Comparison of ENCODE assay signal across 18 cellular contexts in the genomic region with DNA sequence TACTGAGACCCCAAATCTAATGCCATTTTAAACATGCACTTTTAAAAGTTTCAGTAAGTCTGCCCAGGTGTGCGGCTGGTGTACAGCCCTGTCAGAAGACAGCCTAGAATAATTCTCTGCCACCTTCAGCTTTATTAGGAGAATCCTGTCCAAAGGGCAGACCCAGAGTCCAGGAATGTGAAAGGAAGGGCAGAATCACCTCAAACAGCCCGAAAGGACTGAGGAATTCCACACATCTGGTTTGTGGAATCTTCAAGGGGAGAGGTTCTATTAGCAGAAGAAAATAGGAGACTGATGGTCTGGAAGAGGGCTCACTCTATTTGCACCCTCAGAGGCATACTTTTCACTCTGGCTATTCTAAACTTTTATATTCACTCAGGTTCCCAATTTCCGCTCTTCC. TPM values are rescaled to one million over a fixed set of nuclear protein-coding genes. Genes with fewer than 3 reads are reported as not detected.
DNase-seq lines count a peak whose midpoint lies in the region; TF ChIP-seq lines count a peak whose summit lies in the region.
"Had no signal": no experiment of that assay in that cellular context is flagged by ENCODE, and none has a peak within 500 bp of the region (broad histone marks: within the 10 kb centered on the region; RNA-seq: fewer than 3 reads in every experiment).

No MANE protein-coding gene starts in this region.

- H3K27me3 ChIP-seq in GM23248 (replicated peaks; ENCODE audit: insufficient read depth) (no peaks in the 10 kb centered on the region), trophoblast cell (ENCODE audit: insufficient read depth, low read length) (no peaks in the 10 kb centered on the region), breast epithelium (no peaks in the 10 kb centered on the region)
- H3K27me3 ChIP-seq: BLaER1 had no signal

- no peak overlapping the region for H2BK5ac ChIP-seq in trophoblast cell (ENCODE audit: low read depth, low read length, poor library complexity)

- H3K27ac ChIP-seq in GM23248 (peak overlapping the region; percentile 77; the same call in 1 of the 2 replicates), trophoblast cell (ENCODE audit: low read depth, low read length) (no peak overlapping the region), breast epithelium (no peak overlapping the region)
- H3K27ac ChIP-seq: A549, BLaER1 had no signal

- H4K20me1 ChIP-seq in GM23248 (ENCODE audit: insufficient read depth), result no peaks in the 10 kb centered on the region
- H4K20me1 ChIP-seq: BLaER1 had no signal

- H4K12ac ChIP-seq in trophoblast cell (ENCODE audit: low read depth, low read length), result no peak overlapping the region

- WGBS in GM23248 (ENCODE audit: low coverage in 1 of 2, low lambda C conversion rate in 2 of 2, missing lambda C conversion rate in 2 of 2), 2 experiments, result 70 to 73% methylated on average over 3 of the region's 3 CpGs
- no CpG with 5 or more reads among the region's 3 CpGs for WGBS in trophoblast cell (ENCODE audit: extremely low coverage, insufficient coverage, insufficient read length)

- H3K4me1 ChIP-seq in GM23248 (ENCODE audit: insufficient read depth), result peaks cover 43% of the 10 kb centered on the region
- H3K4me1 ChIP-seq in trophoblast cell (ENCODE audit: control insufficient read depth in 1 of 2, insufficient read depth in 2 of 2, low read length in 2 of 2), result peaks cover 8 to 9% of the 10 kb centered on the region in 2 experiments
- H3K4me1 ChIP-seq in breast epithelium, result no peaks in the 10 kb centered on the region

- no peak overlapping the region for H4K91ac ChIP-seq in trophoblast cell (ENCODE audit: low read depth, low read length)

- H3K9ac ChIP-seq in GM23248, result no peak overlapping the region
- H3K9ac ChIP-seq in trophoblast cell (ENCODE audit: low read length), result no peak overlapping the region
- H3K9ac ChIP-seq: BLaER1 had no signal

- H2AFZ ChIP-seq in GM23248 (no peak overlapping the region), trophoblast cell (ENCODE audit: insufficient read depth, low read length, poor library complexity) (no peak overlapping the region)

- H2BK120ac ChIP-seq in trophoblast cell (ENCODE audit: insufficient read depth, low read length, poor library complexity), result no peak overlapping the region

- no peak overlapping the region for H3K18ac ChIP-seq in trophoblast cell (ENCODE audit: low read length)

- H3K4me2 ChIP-seq in GM23248 (ENCODE audit: unreplicated experiment) (peak overlapping the region; percentile 92), trophoblast cell (ENCODE audit: low read length) (no peak overlapping the region)
- H3K4me2 ChIP-seq: A549, BLaER1 had no signal

- H3K9me3 ChIP-seq in GM23248 (ENCODE audit: low read depth) (no peaks in the 10 kb centered on the region), trophoblast cell (ENCODE audit: insufficient read depth, low read depth, low read length) (no peaks in the 10 kb centered on the region), breast epithelium (no peaks in the 10 kb centered on the region)
- H3K9me3 ChIP-seq: A549, BLaER1 had no signal

- in situ Hi-C loops in GM23248 (cut with MboI), result no loop called here

- H3K4me3 ChIP-seq in GM23248 (no peak overlapping the region), trophoblast cell (ENCODE audit: low read depth, low read length) (no peak overlapping the region), breast epithelium (no peak overlapping the region)
- H3K4me3 ChIP-seq: A549, BLaER1, K562 had no signal

- H3K23ac ChIP-seq in trophoblast cell (ENCODE audit: low read length), result no peak overlapping the region

- no peak for TF ChIP-seq POLR2A in breast epithelium (IDR thresholded peaks at IDR 0.05)

- no peak overlapping the region for H2AK5ac ChIP-seq in trophoblast cell (ENCODE audit: low read length)

- no peaks in the 10 kb centered on the region for H3K79me2 ChIP-seq in GM23248 (ENCODE audit: insufficient read depth)
- no peaks in the 10 kb centered on the region for H3K79me2 ChIP-seq in trophoblast cell (ENCODE audit: control insufficient read depth, insufficient read depth, low read length, poor library complexity)

- no peaks in the 10 kb centered on the region for H3K79me1 ChIP-seq in trophoblast cell (ENCODE audit: low read length)

- peaks cover 39% of the 10 kb centered on the region for H3F3A ChIP-seq in GM23248 (ENCODE audit: insufficient read depth)

- H3K4ac ChIP-seq in trophoblast cell (ENCODE audit: low read depth, low read length), result no peak overlapping the region

- TF ChIP-seq CTCF in breast epithelium (IDR thresholded peaks at IDR 0.05), result no peak

- H3K9me2 ChIP-seq in GM23248 (ENCODE audit: insufficient read depth), result no peaks in the 10 kb centered on the region

- H4K8ac ChIP-seq in trophoblast cell (ENCODE audit: low read depth, low read length), result no peak overlapping the region

- DNase-seq in EH (ENCODE audit: low read depth) (peak; percentile 27), GM23248 (no peak), islet precursor cell (peak; percentile 75), trophoblast cell (peak; percentile 19 to 55), DMS153 treated with DMSO at 0.1 percent for 48 hours (lab: John Stamatoyannopoulos, UW; ENCODE audit: unreplicated experiment) (no peak), breast epithelium (ENCODE audit: low spot score in 2 of 2) (no peak), iPS-NIHi7 (ENCODE audit: extremely low spot score) (no peak)
- DNase-seq in stimulated activated CD4-positive, alpha-beta T cell treated with anti-CD3 and anti-CD28 coated beads, Interleukin-15, amount 100 ng/mL, for 24 hours, result no peak
- DNase-seq: AML-193; Calu3; CD4-positive, CD25-positive, alpha-beta regulatory T cell; DMS 273 treated with DMSO at 0.1 percent for 48 hours; DMS79; GF-D8; Karpas-422 had no signal

- H3K36me3 ChIP-seq in GM23248 (ENCODE audit: low read depth), result no peaks in the 10 kb centered on the region
- H3K36me3 ChIP-seq in trophoblast cell (ENCODE audit: control insufficient read depth in 1 of 2, insufficient read depth in 2 of 2, low read length in 2 of 2), result no peaks in the 10 kb centered on the region
- no peaks in the 10 kb centered on the region for H3K36me3 ChIP-seq in breast epithelium
- H3K36me3 ChIP-seq: BLaER1 had no signal

- no peak overlapping the region for H2BK12ac ChIP-seq in trophoblast cell (ENCODE audit: low read length)

- H3K14ac ChIP-seq in trophoblast cell (ENCODE audit: low read length), result no peak overlapping the region

- intact Hi-C loops in breast epithelium (cut with DNase I; ENCODE audit: low total_unique reads), result no loop called here

RNA-seq across cellular contexts. Expression of gene TYRO3, which starts 46.6 kb away (rescaled TPM):
- total RNA-seq in GM23248 (2014; rRNA removed; shearing (Covaris generic)), result 5.2 and 7.5 TPM in 2 replicates
- polyA plus RNA-seq in GM23248 (2016; fragmentation: Nextera tagmentation; extraction: Ambion mirVana), result 7.9 and 8.8 TPM in 2 replicates
- 174 and 187 TPM in 2 replicates for polyA plus RNA-seq in trophoblast cell (2013)
- 10 to 100 TPM in 1 of 3 donors, 1 to 10 TPM in 2; 6.9 to 36.8 (median 8.8) TPM for total RNA-seq in breast epithelium
- total RNA-seq: CD4-positive, CD25-positive, alpha-beta regulatory T cell had no signal

RNA-seq across cellular contexts. Expression of gene MGA, which starts 54.6 kb away (rescaled TPM):
- 14.8 and 28.2 TPM in 2 replicates for total RNA-seq in GM23248 (2014; rRNA removed; shearing (Covaris generic))
- polyA plus RNA-seq in GM23248 (2016; fragmentation: Nextera tagmentation; extraction: Ambion mirVana), result 11.8 and 13.2 TPM in 2 replicates
- polyA plus RNA-seq in trophoblast cell (2013), result 12.8 and 13.1 TPM in 2 replicates
- total RNA-seq in breast epithelium, result 10 to 100 TPM; 37.8 to 70.2 (median 65.9) TPM

Comparison
In these comparisons a context has a peak if more than half of its experiments do, and no peak if none do; other contexts are left out.
1. DNase-seq: peak in EH (single experiment), islet precursor cell (single experiment) and trophoblast cell (2 of 2); none in GM23248 (single experiment), DMS153 treated with DMSO at 0.1 percent for 48 hours (single experiment), stimulated activated CD4-positive, alpha-beta T cell treated with anti-CD3 and anti-CD28 coated beads, Interleukin-15, amount 100 ng/mL, for 24 hours (single experiment), breast epithelium (0 of 2) and iPS-NIHi7 (single experiment).